19 cellular contexts compared by ENCODE assay signal in genomic region chr4:159370316-159370715, GRCh38.
DNase-seq lines count a peak whose midpoint lies in the region; ATAC-seq, FAIRE-seq and TF ChIP-seq lines count a peak whose summit lies in the region.
"Had no signal": no experiment of that assay in that cellular context is flagged by ENCODE, and none has a peak within 500 bp of the region (broad histone marks: within the 10 kb centered on the region; RNA-seq: fewer than 3 reads in every experiment).

No MANE protein-coding gene starts in this region.

- no peak for TF ChIP-seq EP300 in H1 (IDR thresholded peaks at IDR 0.05; ENCODE audit: borderline replicate concordance in 1 of 2, low read depth in 2 of 2, low read length in 2 of 2)

- no peak for DNase-seq in heart left ventricle
- DNase-seq in right cardiac atrium: no peak
- peak; percentile 33 for DNase-seq in MM.1S
- no peak for DNase-seq in H1 (ENCODE audit: low read depth in 1 of 2, low spot score in 2 of 2)
- no peak for DNase-seq in NCI-H2081 treated with DMSO at 0.1 percent for 48 hours (lab: John Stamatoyannopoulos, UW)
- no peak for DNase-seq in left lung
- DNase-seq in NCI-H748 (lab: John Stamatoyannopoulos, UW; ENCODE audit: unreplicated experiment): no peak
- DNase-seq: ACHN; BE2C; C1 segment of cervical spinal cord; CD4-positive, CD25-positive, alpha-beta regulatory T cell; CD8-positive, alpha-beta memory T cell; COR-L47; DMS 273 treated with DMSO at 0.1 percent for 48 hours; DMS53 had no signal

- no peak overlapping the region for H3K14ac ChIP-seq in H1 (ENCODE audit: insufficient read length)

- H3K79me2 ChIP-seq in MM.1S (ENCODE audit: low read length) (no peaks in the 10 kb centered on the region), H1 (ENCODE audit: control insufficient read depth in 1 of 2, insufficient read depth in 2 of 2, low read length in 2 of 2) (no peaks in the 10 kb centered on the region)

- intact Hi-C loops in heart left ventricle (cut with DNase I) (loop anchor here in 1 of 10 donors (10.0 kb wide), 1 partner anchor 74 kb away; no protein-coding TSS in a partner anchor), right cardiac atrium (cut with DNase I) (loop anchor here in 1 of 4 donors (10.0 kb wide), 1 partner anchor 74 kb away; no protein-coding TSS in a partner anchor), left lung (cut with DNase I) (no loop called here)

- H3K4me1 ChIP-seq in heart left ventricle (peaks cover 0 to 20% (median 3%) of the 10 kb centered on the region in 12 donors), right cardiac atrium (ENCODE audit: control insufficient read depth, insufficient read depth, low read length) (no peaks in the 10 kb centered on the region), MM.1S (ENCODE audit: low read length) (no peaks in the 10 kb centered on the region), H1 (replicated peaks in 1 of 4; ENCODE audit: control insufficient read depth in 3 of 4, insufficient read depth in 4 of 4, low read length in 3 of 4) (no peaks in the 10 kb centered on the region), left lung (no peaks in the 10 kb centered on the region)
- H3K4me1 ChIP-seq: BE2C, HAP-1 had no signal

- WGBS in heart left ventricle, 4 donors: 89 to 96% (median 94%) methylated on average over 1 of the region's 1 CpG
- 90% methylated on average over 1 of the region's 1 CpG for WGBS in right cardiac atrium
- WGBS in H1 (ENCODE audit: extremely low coverage in 1 of 2, insufficient coverage in 1 of 2, insufficient read length in 1 of 2, insufficient replicate concordance in 2 of 2, low coverage in 1 of 2, low lambda C conversion rate in 2 of 2, missing lambda C conversion rate in 1 of 2), 2 experiments: 100% methylated on average over 1 of the region's 1 CpG; no CpG with 5 or more reads in 1 of the 2 experiments

- H3K27me3 ChIP-seq in heart left ventricle: no peaks in the 10 kb centered on the region
- no peaks in the 10 kb centered on the region for H3K27me3 ChIP-seq in right cardiac atrium (ENCODE audit: control insufficient read depth, insufficient read depth)
- no peaks in the 10 kb centered on the region for H3K27me3 ChIP-seq in MM.1S (replicated peaks; ENCODE audit: insufficient read depth, low read length)
- H3K27me3 ChIP-seq in H1 (replicated peaks in 1 of 4; ENCODE audit: control insufficient read depth in 3 of 4, extremely low read depth in 1 of 4, insufficient read depth in 3 of 4, low read length in 3 of 4): no peaks in the 10 kb centered on the region
- no peaks in the 10 kb centered on the region for H3K27me3 ChIP-seq in left lung
- H3K27me3 ChIP-seq: BE2C had no signal

- no peak overlapping the region for H2AK5ac ChIP-seq in H1 (ENCODE audit: low read depth, low read length)

- CTCF ChIA-PET in H1 (lab: Charles Lee; ENCODE audit: partially characterized antibody): no interaction called here

- H3K4ac ChIP-seq in H1 (replicated peaks; ENCODE audit: insufficient read length, low read depth, low read length): no peak overlapping the region

- TF ChIP-seq RAD21 in H1 (IDR thresholded peaks at IDR 0.05 in 1 of 2, conservative IDR thresholded peaks at IDR 0.05 in 1 of 2; ENCODE audit: low read depth in 2 of 2, low read length in 2 of 2): no peak

- TF ChIP-seq POLR2A in heart left ventricle (IDR thresholded peaks at IDR 0.05) (no peak), H1 (IDR thresholded peaks at IDR 0.05; ENCODE audit: control extremely low read depth in 1 of 2, low read depth in 2 of 2, low read length in 2 of 2) (no peak)

- H3K27ac ChIP-seq in heart left ventricle (peak overlapping the region in 7 of 12 donors; percentile 25 to 71 (median 54)), right cardiac atrium (ENCODE audit: low read length) (no peak overlapping the region), MM.1S (ENCODE audit: low read length) (no peak overlapping the region), H1 (ENCODE audit: low read depth, low read length) (no peak overlapping the region), left lung (no peak overlapping the region)

- POLR2A ChIA-PET in H1 (lab: Charles Lee; ENCODE audit: partially characterized antibody): interaction anchor here (0.5 kb wide), 1 partner anchor 762 kb away, joined by 4 read pairs; no protein-coding TSS in a partner anchor

- no peak overlapping the region for H2BK120ac ChIP-seq in H1 (replicated peaks; ENCODE audit: low read depth, low read length)

- H4K8ac ChIP-seq in H1 (ENCODE audit: extremely low read depth, insufficient read depth, low read length): no peak overlapping the region

- H4K20me1 ChIP-seq in MM.1S (ENCODE audit: insufficient read depth, low read length) (no peaks in the 10 kb centered on the region), H1 (replicated peaks in 1 of 2; ENCODE audit: control insufficient read depth in 1 of 2, insufficient read depth in 2 of 2, low read length in 2 of 2) (no peaks in the 10 kb centered on the region)

- H3K36me3 ChIP-seq in heart left ventricle: no peaks in the 10 kb centered on the region
- no peaks in the 10 kb centered on the region for H3K36me3 ChIP-seq in MM.1S (replicated peaks; ENCODE audit: insufficient read depth, low read length)
- H3K36me3 ChIP-seq in H1 (ENCODE audit: control insufficient read depth in 2 of 4, insufficient read depth in 4 of 4, low read length in 3 of 4): no peaks in the 10 kb centered on the region
- no peaks in the 10 kb centered on the region for H3K36me3 ChIP-seq in left lung
- H3K36me3 ChIP-seq: BE2C, HAP-1 had no signal

- no peak overlapping the region for H2BK20ac ChIP-seq in H1 (ENCODE audit: low read length)

- no peak overlapping the region for H3K23ac ChIP-seq in H1 (ENCODE audit: insufficient read length)

- no peaks in the 10 kb centered on the region for H3K79me1 ChIP-seq in H1 (ENCODE audit: low read depth, low read length)

- H3K4me3 ChIP-seq in heart left ventricle (no peak overlapping the region), right cardiac atrium (ENCODE audit: low read length) (no peak overlapping the region), MM.1S (ENCODE audit: low read length) (no peak overlapping the region), H1 (ENCODE audit: extremely low read depth in 1 of 4, insufficient read depth in 2 of 4, low read depth in 3 of 4, low read length in 4 of 4) (no peak overlapping the region), left lung (no peak overlapping the region)
- H3K4me3 ChIP-seq: HAP-1 had no signal

- H2AFZ ChIP-seq in MM.1S (ENCODE audit: low read length) (no peak overlapping the region), H1 (ENCODE audit: low read length) (no peak overlapping the region)

- no peak overlapping the region for H4K5ac ChIP-seq in H1 (ENCODE audit: insufficient read length, low read depth, low read length)

- no peaks in the 10 kb centered on the region for H3K9me2 ChIP-seq in MM.1S (replicated peaks; ENCODE audit: insufficient read depth, low read length)

- H4K91ac ChIP-seq in H1 (replicated peaks; ENCODE audit: insufficient read length, low read length): no peak overlapping the region

- ATAC-seq in heart left ventricle (no peak), right cardiac atrium (no peak), left lung (no peak)

- TF ChIP-seq CTCF in heart left ventricle (IDR thresholded peaks at IDR 0.05) (no peak), MM.1S (IDR thresholded peaks at IDR 0.05; ENCODE audit: low read length) (no peak), H1 (IDR thresholded peaks at IDR 0.05; ENCODE audit: control extremely low read depth in 1 of 3, insufficient read depth in 1 of 3, low read depth in 1 of 3, low read length in 3 of 3) (no peak), left lung (IDR thresholded peaks at IDR 0.05) (no peak)

- H2BK12ac ChIP-seq in H1 (ENCODE audit: low read depth, low read length): no peak overlapping the region

- H3K56ac ChIP-seq in H1 (replicated peaks; ENCODE audit: insufficient read length, low read depth, low read length): no peak overlapping the region

- H3K4me2 ChIP-seq in MM.1S (ENCODE audit: low read depth, low read length) (no peak overlapping the region), H1 (ENCODE audit: insufficient read depth in 1 of 2, low read depth in 2 of 2, low read length in 2 of 2) (no peak overlapping the region)

- no peaks in the 10 kb centered on the region for H3K23me2 ChIP-seq in H1 (ENCODE audit: low read depth, low read length)

- no peaks in the 10 kb centered on the region for H3F3A ChIP-seq in MM.1S (ENCODE audit: insufficient read depth, low read length)

- H3K9me3 ChIP-seq in heart left ventricle: no peaks in the 10 kb centered on the region
- H3K9me3 ChIP-seq in right cardiac atrium (ENCODE audit: control insufficient read depth, low read length): no peaks in the 10 kb centered on the region
- H3K9me3 ChIP-seq in MM.1S (replicated peaks; ENCODE audit: insufficient read depth, low read length): no peaks in the 10 kb centered on the region
- peaks cover 6 to 8% of the 10 kb centered on the region in 2 experiments for H3K9me3 ChIP-seq in H1 (ENCODE audit: insufficient read depth in 2 of 2, low read depth in 1 of 2, low read length in 1 of 2)
- no peaks in the 10 kb centered on the region for H3K9me3 ChIP-seq in left lung
- H3K9me3 ChIP-seq: BE2C, HAP-1 had no signal

- no peak overlapping the region for H2BK5ac ChIP-seq in H1 (ENCODE audit: low read depth, low read length)

- H2BK15ac ChIP-seq in H1 (ENCODE audit: low read length): no peak overlapping the region

- H3K9ac ChIP-seq in MM.1S (ENCODE audit: low read length): no peak overlapping the region
- H3K9ac ChIP-seq in H1 (replicated peaks in 1 of 4; ENCODE audit: extremely low read depth in 1 of 4, low read depth in 3 of 4, low read length in 3 of 4): no peak overlapping the region

- FAIRE-seq in H1 (lab: Jason Lieb, UNC): peak; percentile 13
- FAIRE-seq: G401.6, GM12891, GM19239 had no signal

- no peak overlapping the region for H3K18ac ChIP-seq in H1 (ENCODE audit: extremely low read depth, low read length)

TF ChIP-seq in H1, 55 proteins besides CTCF, POLR2A, EP300 and RAD21 (continues in another document):
- TF ChIP-seq KDM4A (IDR thresholded peaks at IDR 0.05; ENCODE audit: low read depth, low read length, severe bottlenecking) (no peak), RNF2 (IDR thresholded peaks at IDR 0.05; ENCODE audit: borderline replicate concordance, low read depth, low read length, missing control alignments, poor library complexity, severe bottlenecking) (no peak), RXRA (IDR thresholded peaks at IDR 0.05; ENCODE audit: insufficient read depth, low read depth, low read length) (no peak), CBX8 (IDR thresholded peaks at IDR 0.05; ENCODE audit: borderline replicate concordance, low read depth, low read length) (no peak), MAX (IDR thresholded peaks at IDR 0.05) (no peak), NRF1 (IDR thresholded peaks at IDR 0.05; ENCODE audit: low read depth, low read length) (no peak), SIN3A (conservative IDR thresholded peaks at IDR 0.05 in 1 of 2, IDR thresholded peaks at IDR 0.05 in 1 of 2; ENCODE audit: low read depth in 1 of 2, low read length in 2 of 2) (no peak)

Comparison
In these comparisons a context has a peak if more than half of its experiments do, and no peak if none do; other contexts are left out.
1. H3K27ac ChIP-seq: peak in heart left ventricle (7 of 12); none in right cardiac atrium (single experiment), MM.1S (single experiment), H1 (single experiment) and left lung (0 of 2).